Comparison of ENCODE assay signal across 32 cellular contexts in the genomic region with DNA sequence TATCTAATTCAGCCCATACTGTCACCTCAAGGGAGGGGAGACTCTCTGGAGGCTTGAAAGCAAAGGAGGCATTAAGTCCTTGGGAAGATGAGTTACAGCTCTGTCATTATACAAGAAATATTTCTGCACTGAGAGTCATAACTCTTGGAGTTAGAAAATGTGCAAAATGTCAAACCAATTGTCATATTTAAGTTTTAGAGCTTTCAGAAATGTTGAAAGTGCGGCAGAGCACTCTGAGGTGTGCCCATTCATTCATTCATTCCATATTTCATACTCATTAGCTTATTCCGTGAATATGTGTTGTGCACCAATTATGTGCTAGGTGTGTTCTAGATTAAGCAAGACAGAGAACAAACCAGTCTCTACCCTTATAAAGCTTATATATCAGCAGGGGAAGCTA.
"Had no signal": no experiment of that assay in that cellular context is flagged by ENCODE, and none has a peak within 500 bp of the region (broad histone marks: within the 10 kb centered on the region; RNA-seq: fewer than 3 reads in every experiment).

No MANE protein-coding gene starts in this region.

- H3K4me3 ChIP-seq: adrenal gland, ascending aorta, body of pancreas, breast epithelium, cardiac muscle cell had no signal

- H3K27me3 ChIP-seq: adrenal gland, ascending aorta, body of pancreas, brain microvascular endothelial cell, breast epithelium, cardiac muscle cell had no signal

- H3K36me3 ChIP-seq: adrenal gland, ascending aorta, brain microvascular endothelial cell, breast epithelium, cardiac muscle cell had no signal

- ATAC-seq: activated naive CD4-positive, alpha-beta T cell treated with anti-CD3 and anti-CD28 coated beads, Interleukin-2, amount 50 U/mL, for 72 hours; activated naive CD8-positive, alpha-beta T cell treated with anti-CD3 and anti-CD28 coated beads, Interleukin-2, amount 50 U/mL, for 24 hours; activated T-cell treated with anti-CD3 and anti-CD28 coated beads, Interleukin-2, amount 50 U/mL, for 4 hours; activated T-cell treated with anti-CD3 and anti-CD28 coated beads, Interleukin-2, amount 50 U/mL, for 72 hours; activated T-helper 17 cell treated with anti-CD3 and anti-CD28 coated beads, Interleukin-2, amount 50 U/mL, for 72 hours; body of pancreas had no signal

- H3K4me1 ChIP-seq: adrenal gland, ascending aorta, body of pancreas, breast epithelium had no signal

- H3K27ac ChIP-seq: adrenal gland, ascending aorta, body of pancreas, brain microvascular endothelial cell, breast epithelium, cardiac muscle cell had no signal

- DNase-seq: activated effector memory CD4-positive, alpha-beta T cell treated with anti-CD3 and anti-CD28 coated beads, Interleukin-2, amount 50 U/mL, for 16 hours; activated effector memory CD4-positive, alpha-beta T cell treated with Interleukin-2 at 50 U/mL for 16 hours; activated gamma-delta T cell; activated gamma-delta T cell treated with Interleukin-2 at 50 U/mL for 16 hours; activated naive CD4-positive, alpha-beta T cell; activated naive CD4-positive, alpha-beta T cell treated with anti-CD3 and anti-CD28 coated beads for 36 hours; activated naive CD4-positive, alpha-beta T cell treated with anti-CD3 and anti-CD28 coated beads, Interleukin-2, amount 10 ng/mL, durations not matched to agents 7 days and 5 days; activated naive CD4-positive, alpha-beta T cell treated with anti-CD3 and anti-CD28 coated beads, Interleukin-2, amount 50 U/mL, for 16 hours; activated naive CD4-positive, alpha-beta T cell treated with Interleukin-2 at 50 U/mL for 16 hours; activated naive CD8-positive, alpha-beta T cell treated with anti-CD3 and anti-CD28 coated beads for 36 hours; activated naive CD8-positive, alpha-beta T cell treated with anti-CD3 and anti-CD28 coated beads, Interleukin-2, amount 10 ng/mL, durations not matched to agents 7 days and 5 days; activated naive CD8-positive, alpha-beta T cell treated with anti-CD3 and anti-CD28 coated beads, Interleukin-2, amount 50 U/mL, for 24 hours; activated T-cell treated with anti-CD3 and anti-CD28 coated beads, Interleukin-2, amount 50 U/mL, for 1 hour; activated T-cell treated with anti-CD3 and anti-CD28 coated beads, Interleukin-2, amount 50 U/mL, for 24 hours; activated T-cell treated with anti-CD3 and anti-CD28 coated beads, Interleukin-2, amount 50 U/mL, for 4 hours; activated T-cell treated with anti-CD3 and anti-CD28 coated beads, Interleukin-2, amount 50 U/mL, for 48 hours; activated T-cell treated with anti-CD3 and anti-CD28 coated beads, Interleukin-2, amount 50 U/mL, for 72 hours; adrenal gland; amniotic stem cell; amygdala; anterior cingulate cortex; aorta; body of pancreas; brain microvascular endothelial cell; caudate nucleus; central memory CD4-positive, alpha-beta T cell; cerebellar nuclear complex had no signal

- H3K9me3 ChIP-seq: adrenal gland, ascending aorta, body of pancreas had no signal
